24 cellular contexts compared by ENCODE assay signal in genomic region chr5:158471179-158471924, GRCh38.
DNase-seq lines count a peak whose midpoint lies in the region; TF ChIP-seq lines count a peak whose summit lies in the region.
"Had no signal": no experiment of that assay in that cellular context is flagged by ENCODE, and none has a peak within 500 bp of the region (broad histone marks: within the 10 kb centered on the region; RNA-seq: fewer than 3 reads in every experiment).

No MANE protein-coding gene starts in this region.

- no peaks in the 10 kb centered on the region for H4K20me1 ChIP-seq in hepatocyte (ENCODE audit: insufficient read depth, poor library complexity, severe bottlenecking)
- H4K20me1 ChIP-seq: BLaER1 treated with 17β-estradiol and CSF1 and Interleukin-3, amounts not matched to agents 10 nM and 100 nM had no signal

- peaks cover 7% of the 10 kb centered on the region for H3K4me1 Mint-ChIP-seq in activated naive CD8-positive, alpha-beta T cell treated with anti-CD3 and anti-CD28 coated beads for 36 hours
- H3K4me1 Mint-ChIP-seq in CD8-positive, alpha-beta memory T cell = no peaks in the 10 kb centered on the region
- H3K4me1 Mint-ChIP-seq: activated CD4-positive, alpha-beta T cell treated with anti-CD3 and anti-CD28 coated beads, Interleukin-2, amount 10 ng/mL, durations not matched to agents 7 days and 5 days; activated CD8-positive, alpha-beta memory T cell treated with anti-CD3 and anti-CD28 coated beads, Interleukin-2, amount 10 ng/mL, durations not matched to agents 7 days and 5 days had no signal

- no peak for TF ChIP-seq POLR2A in thyroid gland (IDR thresholded peaks at IDR 0.05)

- no peaks in the 10 kb centered on the region for H3K27me3 ChIP-seq in hepatocyte
- no peaks in the 10 kb centered on the region for H3K27me3 ChIP-seq in thyroid gland
- H3K27me3 ChIP-seq in CD8-positive, alpha-beta memory T cell (ENCODE audit: insufficient read depth, low read length, poor library complexity, severe bottlenecking) = no peaks in the 10 kb centered on the region
- H3K27me3 ChIP-seq: BLaER1 treated with 17β-estradiol and CSF1 and Interleukin-3, amounts not matched to agents 10 nM and 100 nM; SJSA1 had no signal

- H3K9me3 ChIP-seq in hepatocyte (ENCODE audit: low read depth) (no peaks in the 10 kb centered on the region), thyroid gland (no peaks in the 10 kb centered on the region)
- H3K9me3 ChIP-seq in CD8-positive, alpha-beta memory T cell (ENCODE audit: low read length) = no peaks in the 10 kb centered on the region

- no peak overlapping the region for H3K4me3 Mint-ChIP-seq in activated naive CD8-positive, alpha-beta T cell treated with anti-CD3 and anti-CD28 coated beads for 36 hours
- H3K4me3 Mint-ChIP-seq in CD8-positive, alpha-beta memory T cell = no peak overlapping the region
- H3K4me3 Mint-ChIP-seq: activated CD4-positive, alpha-beta T cell treated with anti-CD3 and anti-CD28 coated beads, Interleukin-2, amount 10 ng/mL, durations not matched to agents 7 days and 5 days; activated CD8-positive, alpha-beta memory T cell treated with anti-CD3 and anti-CD28 coated beads, Interleukin-2, amount 10 ng/mL, durations not matched to agents 7 days and 5 days; IgD-negative memory B cell; naive thymus-derived CD8-positive, alpha-beta T cell; stimulated activated naive CD8-positive, alpha-beta T cell treated with anti-CD3 and anti-CD28 coated beads, Interleukin-15, amount 100 ng/mL, for 72 hours; T-helper 1 cell treated with Interleukin-12 subunit alpha and Interleukin-12 subunit beta and Interleukin-4 antibody, amounts not matched to agents 30 μg/mL and 1 μg/mL, for 36 hours had no signal

- no peak overlapping the region for H3K4me2 ChIP-seq in hepatocyte
- H3K4me2 ChIP-seq: BLaER1 treated with 17β-estradiol and CSF1 and Interleukin-3, amounts not matched to agents 10 nM and 100 nM had no signal

- H3K36me3 Mint-ChIP-seq in activated naive CD8-positive, alpha-beta T cell treated with anti-CD3 and anti-CD28 coated beads for 36 hours = no peaks in the 10 kb centered on the region
- no peaks in the 10 kb centered on the region for H3K36me3 Mint-ChIP-seq in CD8-positive, alpha-beta memory T cell
- H3K36me3 Mint-ChIP-seq: activated CD8-positive, alpha-beta memory T cell treated with anti-CD3 and anti-CD28 coated beads, Interleukin-2, amount 10 ng/mL, durations not matched to agents 7 days and 5 days; naive thymus-derived CD8-positive, alpha-beta T cell had no signal

- DNase-seq in NCI-H2227 (lab: John Stamatoyannopoulos, UW; ENCODE audit: unreplicated experiment) = peak; percentile 4
- no peak for DNase-seq in NCI-H2227 treated with DMSO at 0.1 percent for 48 hours (lab: John Stamatoyannopoulos, UW)
- DNase-seq in NCI-H2171 (lab: John Stamatoyannopoulos, UW) = peak; percentile 53
- peak; percentile 20 for DNase-seq in hepatocyte (ENCODE audit: low spot score)
- DNase-seq in thyroid gland = peak; percentile 88 to 93
- no peak for DNase-seq in dedifferentiated amniotic fluid mesenchymal stem cell (ENCODE audit: extremely low spot score)
- DNase-seq in activated naive CD8-positive, alpha-beta T cell treated with anti-CD3 and anti-CD28 coated beads for 36 hours = no peak
- DNase-seq in CD8-positive, alpha-beta memory T cell = no peak
- DNase-seq: activated CD4-positive, alpha-beta T cell treated with anti-CD3 and anti-CD28 coated beads, Interleukin-2, amount 10 ng/mL, durations not matched to agents 7 days and 5 days; activated CD8-positive, alpha-beta memory T cell treated with anti-CD3 and anti-CD28 coated beads, Interleukin-2, amount 10 ng/mL, durations not matched to agents 7 days and 5 days; activated naive CD4-positive, alpha-beta T cell treated with anti-CD3 and anti-CD28 coated beads, Interleukin-2, amount 50 U/mL, for 16 hours; anterior cingulate cortex; caudate nucleus; GF-D8; H7; naive thymus-derived CD8-positive, alpha-beta T cell; NCI-H2029 treated with DMSO at 0.1 percent for 48 hours; right cardiac atrium; stimulated activated naive CD8-positive, alpha-beta T cell treated with anti-CD3 and anti-CD28 coated beads, Interleukin-15, amount 100 ng/mL, for 72 hours; trophoblast cell had no signal

- CTCF ChIA-PET in CD8-positive, alpha-beta memory T cell (lab: Charles Lee) = no interaction called here

- H3K4me3 ChIP-seq in hepatocyte (no peak overlapping the region), thyroid gland (replicated peaks in 1 of 3) (no peak overlapping the region)
- no peak overlapping the region for H3K4me3 ChIP-seq in CD8-positive, alpha-beta memory T cell (ENCODE audit: low read length)
- H3K4me3 ChIP-seq: BLaER1 treated with 17β-estradiol and CSF1 and Interleukin-3, amounts not matched to agents 10 nM and 100 nM; SJSA1 had no signal

- H3K9me2 ChIP-seq in hepatocyte (replicated peaks; ENCODE audit: insufficient read depth) = no peaks in the 10 kb centered on the region

- no peaks in the 10 kb centered on the region for H3K79me2 ChIP-seq in hepatocyte

- H3K9me3 Mint-ChIP-seq in activated naive CD8-positive, alpha-beta T cell treated with anti-CD3 and anti-CD28 coated beads for 36 hours = peaks cover 3% of the 10 kb centered on the region
- H3K9me3 Mint-ChIP-seq in CD8-positive, alpha-beta memory T cell = peaks cover 0 to 3% (median 0%) of the 10 kb centered on the region in 5 donors
- H3K9me3 Mint-ChIP-seq: stimulated activated naive CD8-positive, alpha-beta T cell treated with anti-CD3 and anti-CD28 coated beads, Interleukin-15, amount 100 ng/mL, for 72 hours; T-helper 1 cell treated with Interleukin-12 subunit alpha and Interleukin-12 subunit beta and Interleukin-4 antibody, amounts not matched to agents 30 μg/mL and 1 μg/mL, for 36 hours had no signal

- no peaks in the 10 kb centered on the region for H3K36me3 ChIP-seq in hepatocyte (replicated peaks; ENCODE audit: insufficient read depth, low read depth)
- H3K36me3 ChIP-seq in thyroid gland = no peaks in the 10 kb centered on the region
- no peaks in the 10 kb centered on the region for H3K36me3 ChIP-seq in CD8-positive, alpha-beta memory T cell (ENCODE audit: insufficient read depth, low read length)
- H3K36me3 ChIP-seq: BLaER1 treated with 17β-estradiol and CSF1 and Interleukin-3, amounts not matched to agents 10 nM and 100 nM; SJSA1 had no signal

- POLR2A ChIA-PET in CD8-positive, alpha-beta memory T cell (lab: Charles Lee) = no interaction called here

- no peak overlapping the region for H3K27ac Mint-ChIP-seq in activated naive CD8-positive, alpha-beta T cell treated with anti-CD3 and anti-CD28 coated beads for 36 hours
- H3K27ac Mint-ChIP-seq in CD8-positive, alpha-beta memory T cell = no peak overlapping the region
- H3K27ac Mint-ChIP-seq: activated CD4-positive, alpha-beta T cell treated with anti-CD3 and anti-CD28 coated beads, Interleukin-2, amount 10 ng/mL, durations not matched to agents 7 days and 5 days; activated CD8-positive, alpha-beta memory T cell treated with anti-CD3 and anti-CD28 coated beads, Interleukin-2, amount 10 ng/mL, durations not matched to agents 7 days and 5 days; IgD-negative memory B cell; stimulated activated naive CD8-positive, alpha-beta T cell treated with anti-CD3 and anti-CD28 coated beads, Interleukin-15, amount 100 ng/mL, for 72 hours; T-helper 1 cell treated with Interleukin-12 subunit alpha and Interleukin-12 subunit beta and Interleukin-4 antibody, amounts not matched to agents 30 μg/mL and 1 μg/mL, for 36 hours had no signal

- WGBS in hepatocyte (ENCODE audit: low lambda C conversion rate, missing lambda C conversion rate) = 46% methylated on average over 4 of the region's 4 CpGs
- WGBS in thyroid gland, 2 donors = 60 to 62% methylated on average over 4 of the region's 4 CpGs

- no peaks in the 10 kb centered on the region for H3K27me3 Mint-ChIP-seq in activated naive CD8-positive, alpha-beta T cell treated with anti-CD3 and anti-CD28 coated beads for 36 hours
- H3K27me3 Mint-ChIP-seq in CD8-positive, alpha-beta memory T cell = no peaks in the 10 kb centered on the region
- H3K27me3 Mint-ChIP-seq: activated CD4-positive, alpha-beta T cell treated with anti-CD3 and anti-CD28 coated beads, Interleukin-2, amount 10 ng/mL, durations not matched to agents 7 days and 5 days; activated CD8-positive, alpha-beta memory T cell treated with anti-CD3 and anti-CD28 coated beads, Interleukin-2, amount 10 ng/mL, durations not matched to agents 7 days and 5 days; naive thymus-derived CD8-positive, alpha-beta T cell; stimulated activated naive CD8-positive, alpha-beta T cell treated with anti-CD3 and anti-CD28 coated beads, Interleukin-15, amount 100 ng/mL, for 72 hours had no signal

- H3K27ac ChIP-seq in hepatocyte (peak overlapping the region; percentile 31), thyroid gland (peak overlapping the region; percentile 45 to 83 (median 56))
- H3K27ac ChIP-seq in CD8-positive, alpha-beta memory T cell (ENCODE audit: low read depth, low read length) = no peak overlapping the region
- H3K27ac ChIP-seq: BLaER1 treated with 17β-estradiol and CSF1 and Interleukin-3, amounts not matched to agents 10 nM and 100 nM; SJSA1 had no signal

- intact Hi-C loops in thyroid gland (cut with DNase I) = no loop called here

- H2AFZ ChIP-seq in hepatocyte = no peak overlapping the region

- H3K4me1 ChIP-seq in hepatocyte (ENCODE audit: insufficient read depth) (peaks cover 10% of the 10 kb centered on the region), thyroid gland (peaks cover 11 to 16% of the 10 kb centered on the region in 2 donors)
- no peaks in the 10 kb centered on the region for H3K4me1 ChIP-seq in CD8-positive, alpha-beta memory T cell (ENCODE audit: insufficient read depth, low read length)
- H3K4me1 ChIP-seq: SJSA1 had no signal

- TF ChIP-seq CTCF in hepatocyte (IDR thresholded peaks at IDR 0.05; ENCODE audit: poor library complexity) (no peak), thyroid gland (IDR thresholded peaks at IDR 0.05) (no peak)

Comparison
In these comparisons a context has a peak if more than half of its experiments do, and no peak if none do; other contexts are left out.
1. DNase-seq: peak in NCI-H2227 (single experiment), NCI-H2171 (single experiment), hepatocyte (single experiment) and thyroid gland (2 of 2); none in NCI-H2227 treated with DMSO at 0.1 percent for 48 hours (single experiment), dedifferentiated amniotic fluid mesenchymal stem cell (single experiment), activated naive CD8-positive, alpha-beta T cell treated with anti-CD3 and anti-CD28 coated beads for 36 hours (single experiment) and CD8-positive, alpha-beta memory T cell (0 of 5).